21 cellular contexts compared by ENCODE assay signal in genomic region chr11:57073121-57073520, GRCh38.
DNase-seq lines count a peak whose midpoint lies in the region; ATAC-seq and TF ChIP-seq lines count a peak whose summit lies in the region.
"Had no signal": no experiment of that assay in that cellular context is flagged by ENCODE, and none has a peak within 500 bp of the region (broad histone marks: within the 10 kb centered on the region; RNA-seq: fewer than 3 reads in every experiment).

No MANE protein-coding gene starts in this region.

- intact Hi-C loops in left ventricle myocardium inferior (cut with micrococcal nuclease), result no loop called here
- intact Hi-C loops in heart right ventricle (cut with DNase I), result no loop called here
- intact Hi-C loops in vagina (cut with DNase I), result no loop called here
- intact Hi-C loops in activated T-helper 2 cell treated with anti-CD3 and anti-CD28 coated beads, Interferon-gamma antibody, Interleukin-2, Interleukin-4, amounts not matched to agents 10 μg/mL and 5 μg/mL and 100 μg/mL, durations not matched to agents 14 hours and 24 hours and 36 hours (cut with micrococcal nuclease), result no loop called here

- H3K27me3 ChIP-seq in left ventricle myocardium inferior (ENCODE audit: low read depth) (no peaks in the 10 kb centered on the region), heart right ventricle (no peaks in the 10 kb centered on the region), vagina (no peaks in the 10 kb centered on the region)
- H3K27me3 ChIP-seq: SJCRH30, tibial nerve had no signal

- DNase-seq in left ventricle myocardium inferior (no peak), heart right ventricle (no peak), astrocyte of the hippocampus (ENCODE audit: low read depth, low spot score) (peak; percentile 18), iris pigment epithelial cell (ENCODE audit: low read depth) (peak; percentile 14), vagina (ENCODE audit: extremely low spot score in 2 of 2) (no peak)
- DNase-seq in stimulated activated naive B cell treated with anti-CD40 and anti-IgM and Interleukin-4, amounts not matched to agents 10 μg/mL and 1 μg/mL and 100 μg/mL, for 72 hours, result no peak
- no peak for DNase-seq in activated T-helper 2 cell treated with anti-CD3 and anti-CD28 coated beads, Interferon-gamma antibody, Interleukin-2, Interleukin-4, amounts not matched to agents 10 μg/mL and 5 μg/mL and 100 μg/mL, durations not matched to agents 14 hours and 24 hours and 36 hours (ENCODE audit: low spot score)
- DNase-seq: CD4-positive, alpha-beta T cell; DMS79 treated with DMSO at 0.1 percent for 48 hours; GOT3; KBM-7; left cardiac atrium; NCI-H1092; NCI-H2081 treated with DMSO at 0.1 percent for 48 hours; NCI-H524; SJCRH30; stimulated activated CD4-positive, alpha-beta T cell treated with anti-CD3 and anti-CD28 coated beads, Interleukin-12 subunit alpha, Interleukin-12 subunit beta, amount 100 ng/mL, for 4 hours; T-helper 9 cell had no signal

- ATAC-seq in heart right ventricle (no peak), HG03378 (IDR thresholded peaks at IDR 0.05; ENCODE audit: unreplicated experiment) (no peak)
- ATAC-seq in stimulated activated naive B cell treated with anti-CD40 and anti-IgM and Interleukin-4, amounts not matched to agents 10 μg/mL and 1 μg/mL and 100 μg/mL, for 72 hours (replicated peaks), result no peak
- ATAC-seq: activated CD4-positive, CD25-positive, alpha-beta regulatory T cell treated with anti-CD3 and anti-CD28 coated beads, Interleukin-2, amount 50 U/mL, for 24 hours had no signal

- peaks cover 0 to 6% of the 10 kb centered on the region in 2 donors for H3K27me3 Mint-ChIP-seq in stimulated activated naive B cell treated with anti-CD40 and anti-IgM and Interleukin-4, amounts not matched to agents 10 μg/mL and 1 μg/mL and 100 μg/mL, for 72 hours
- H3K27me3 Mint-ChIP-seq in activated T-helper 2 cell treated with anti-CD3 and anti-CD28 coated beads, Interferon-gamma antibody, Interleukin-2, Interleukin-4, amounts not matched to agents 10 μg/mL and 5 μg/mL and 100 μg/mL, durations not matched to agents 14 hours and 24 hours and 36 hours (ENCODE audit: low read depth), result no peaks in the 10 kb centered on the region
- H3K27me3 Mint-ChIP-seq: CD4-positive, alpha-beta T cell had no signal

- H3K4me3 ChIP-seq in left ventricle myocardium inferior, result no peak overlapping the region
- H3K4me3 ChIP-seq in heart right ventricle, result no peak overlapping the region
- no peak overlapping the region for H3K4me3 ChIP-seq in vagina
- H3K4me3 ChIP-seq: SJCRH30, tibial nerve had no signal

- H3K27ac Mint-ChIP-seq in stimulated activated naive B cell treated with anti-CD40 and anti-IgM and Interleukin-4, amounts not matched to agents 10 μg/mL and 1 μg/mL and 100 μg/mL, for 72 hours, result no peak overlapping the region
- H3K27ac Mint-ChIP-seq in activated T-helper 2 cell treated with anti-CD3 and anti-CD28 coated beads, Interferon-gamma antibody, Interleukin-2, Interleukin-4, amounts not matched to agents 10 μg/mL and 5 μg/mL and 100 μg/mL, durations not matched to agents 14 hours and 24 hours and 36 hours, result no peak overlapping the region
- H3K27ac Mint-ChIP-seq: CD4-positive, alpha-beta T cell had no signal

- H3K4me3 Mint-ChIP-seq in stimulated activated naive B cell treated with anti-CD40 and anti-IgM and Interleukin-4, amounts not matched to agents 10 μg/mL and 1 μg/mL and 100 μg/mL, for 72 hours, result no peak overlapping the region
- H3K4me3 Mint-ChIP-seq in activated T-helper 2 cell treated with anti-CD3 and anti-CD28 coated beads, Interferon-gamma antibody, Interleukin-2, Interleukin-4, amounts not matched to agents 10 μg/mL and 5 μg/mL and 100 μg/mL, durations not matched to agents 14 hours and 24 hours and 36 hours (ENCODE audit: low read depth), result no peak overlapping the region
- H3K4me3 Mint-ChIP-seq: CD4-positive, alpha-beta T cell had no signal

- no peaks in the 10 kb centered on the region for H3K36me3 ChIP-seq in left ventricle myocardium inferior
- no peaks in the 10 kb centered on the region for H3K36me3 ChIP-seq in heart right ventricle
- no peaks in the 10 kb centered on the region for H3K36me3 ChIP-seq in vagina
- H3K36me3 ChIP-seq: SJCRH30, tibial nerve had no signal

- no peaks in the 10 kb centered on the region for H3K36me3 Mint-ChIP-seq in stimulated activated naive B cell treated with anti-CD40 and anti-IgM and Interleukin-4, amounts not matched to agents 10 μg/mL and 1 μg/mL and 100 μg/mL, for 72 hours
- no peaks in the 10 kb centered on the region for H3K36me3 Mint-ChIP-seq in activated T-helper 2 cell treated with anti-CD3 and anti-CD28 coated beads, Interferon-gamma antibody, Interleukin-2, Interleukin-4, amounts not matched to agents 10 μg/mL and 5 μg/mL and 100 μg/mL, durations not matched to agents 14 hours and 24 hours and 36 hours (ENCODE audit: low read depth)

- WGBS in heart right ventricle, 2 donors, result 73 to 88% methylated on average over 3 of the region's 3 CpGs

- H3K9me3 ChIP-seq in left ventricle myocardium inferior (replicated peaks) (no peaks in the 10 kb centered on the region), heart right ventricle (peaks cover 0 to 4% (median 0%) of the 10 kb centered on the region in 11 donors), vagina (no peaks in the 10 kb centered on the region)
- H3K9me3 ChIP-seq: SJCRH30, tibial nerve had no signal

- peaks cover 0 to 3% of the 10 kb centered on the region in 2 donors for H3K9me3 Mint-ChIP-seq in stimulated activated naive B cell treated with anti-CD40 and anti-IgM and Interleukin-4, amounts not matched to agents 10 μg/mL and 1 μg/mL and 100 μg/mL, for 72 hours
- no peaks in the 10 kb centered on the region for H3K9me3 Mint-ChIP-seq in activated T-helper 2 cell treated with anti-CD3 and anti-CD28 coated beads, Interferon-gamma antibody, Interleukin-2, Interleukin-4, amounts not matched to agents 10 μg/mL and 5 μg/mL and 100 μg/mL, durations not matched to agents 14 hours and 24 hours and 36 hours

- no peak for TF ChIP-seq POLR2A in vagina (IDR thresholded peaks at IDR 0.05)

- TF ChIP-seq CTCF in left ventricle myocardium inferior (IDR thresholded peaks at IDR 0.05; ENCODE audit: borderline replicate concordance) (no peak), heart right ventricle (IDR thresholded peaks at IDR 0.05) (no peak), vagina (IDR thresholded peaks at IDR 0.05) (no peak)

- H3K4me1 ChIP-seq in left ventricle myocardium inferior (no peaks in the 10 kb centered on the region), heart right ventricle (peaks cover 0 to 25% (median 0%) of the 10 kb centered on the region in 9 donors), vagina (peaks cover 19% of the 10 kb centered on the region)
- H3K4me1 ChIP-seq: SJCRH30 had no signal

- no peaks in the 10 kb centered on the region for H3K4me1 Mint-ChIP-seq in stimulated activated naive B cell treated with anti-CD40 and anti-IgM and Interleukin-4, amounts not matched to agents 10 μg/mL and 1 μg/mL and 100 μg/mL, for 72 hours
- H3K4me1 Mint-ChIP-seq in activated T-helper 2 cell treated with anti-CD3 and anti-CD28 coated beads, Interferon-gamma antibody, Interleukin-2, Interleukin-4, amounts not matched to agents 10 μg/mL and 5 μg/mL and 100 μg/mL, durations not matched to agents 14 hours and 24 hours and 36 hours (ENCODE audit: low read depth), result no peaks in the 10 kb centered on the region

- H3K27ac ChIP-seq in left ventricle myocardium inferior (replicated peaks) (peak overlapping the region; percentile 33), heart right ventricle (peak overlapping the region in 2 of 10 donors; percentile 30 to 70), vagina (peak overlapping the region; percentile 27)
- H3K27ac ChIP-seq: SJCRH30 had no signal

Comparison
In these comparisons a context has a peak if more than half of its experiments do, and no peak if none do; other contexts are left out.
1. DNase-seq: peak in astrocyte of the hippocampus (single experiment) and iris pigment epithelial cell (single experiment); none in left ventricle myocardium inferior (single experiment), heart right ventricle (0 of 2), vagina (0 of 2), stimulated activated naive B cell treated with anti-CD40 and anti-IgM and Interleukin-4, amounts not matched to agents 10 μg/mL and 1 μg/mL and 100 μg/mL, for 72 hours (single experiment) and activated T-helper 2 cell treated with anti-CD3 and anti-CD28 coated beads, Interferon-gamma antibody, Interleukin-2, Interleukin-4, amounts not matched to agents 10 μg/mL and 5 μg/mL and 100 μg/mL, durations not matched to agents 14 hours and 24 hours and 36 hours (single experiment).